In genomic region chr18:29285471-29285870, GRCh38 we compare ENCODE assay signal across 40 cellular contexts.
"Had no signal": no experiment of that assay in that cellular context is flagged by ENCODE, and none has a peak within 500 bp of the region (broad histone marks: within the 10 kb centered on the region; RNA-seq: fewer than 3 reads in every experiment).

No MANE protein-coding gene starts in this region.

- ATAC-seq: activated naive CD8-positive, alpha-beta T cell treated with anti-CD3 and anti-CD28 coated beads, Interleukin-2, amount 50 U/mL, for 24 hours; activated T-cell treated with anti-CD3 and anti-CD28 coated beads, Interleukin-2, amount 50 U/mL, for 4 hours; Right ventricle myocardium inferior; SK-N-SH treated with all-trans-retinoic acid at 6 μM for 48 hours; T-cell; T-helper 17 cell had no signal

- H3K36me3 ChIP-seq: brain microvascular endothelial cell, cardiac muscle cell had no signal

- H3K4me1 Mint-ChIP-seq: activated B cell treated with CpG ODN at 0.5 μM for 24 hours; activated naive CD4-positive, alpha-beta T cell treated with anti-CD3 and anti-CD28 coated beads, Interleukin-2, amount 10 ng/mL, durations not matched to agents 7 days and 5 days; activated naive CD8-positive, alpha-beta T cell treated with anti-CD3 and anti-CD28 coated beads, Interleukin-2, amount 50 U/mL, for 24 hours; central memory CD8-positive, alpha-beta T cell; T-cell; T-helper 17 cell had no signal

- H3K4me3 ChIP-seq: cardiac muscle cell, PC-9 had no signal

- H3K4me3 Mint-ChIP-seq: activated B cell treated with CpG ODN at 0.5 μM for 24 hours; activated CD4-positive, alpha-beta memory T cell treated with anti-CD3 and anti-CD28 coated beads for 36 hours; activated naive CD4-positive, alpha-beta T cell treated with anti-CD3 and anti-CD28 coated beads, Interleukin-2, amount 10 ng/mL, durations not matched to agents 7 days and 5 days; activated naive CD8-positive, alpha-beta T cell; activated naive CD8-positive, alpha-beta T cell treated with anti-CD3 and anti-CD28 coated beads, Interleukin-2, amount 50 U/mL, for 24 hours; activated T-cell treated with anti-CD3 and anti-CD28 coated beads, Interleukin-2, amount 50 U/mL, for 4 hours; activated T-helper 1 cell treated with anti-CD3 and anti-CD28 coated beads, Interleukin-12 subunit alpha, Interleukin-12 subunit beta, Interleukin-2, Interleukin-4 antibody, amounts not matched to agents 30 ng/mL and 10 ng/mL and 1 ng/mL, durations not matched to agents 14 hours and 24 hours and 36 hours; central memory CD8-positive, alpha-beta T cell; T-cell; T-helper 17 cell had no signal

- H3K27me3 ChIP-seq: brain microvascular endothelial cell, cardiac muscle cell had no signal

- H3K27ac Mint-ChIP-seq: activated B cell treated with CpG ODN at 0.5 μM for 24 hours; activated CD4-positive, alpha-beta memory T cell treated with anti-CD3 and anti-CD28 coated beads for 36 hours; activated naive CD4-positive, alpha-beta T cell treated with anti-CD3 and anti-CD28 coated beads, Interleukin-2, amount 10 ng/mL, durations not matched to agents 7 days and 5 days; activated naive CD8-positive, alpha-beta T cell; activated naive CD8-positive, alpha-beta T cell treated with anti-CD3 and anti-CD28 coated beads, Interleukin-2, amount 50 U/mL, for 24 hours; activated T-helper 1 cell treated with anti-CD3 and anti-CD28 coated beads, Interleukin-12 subunit alpha, Interleukin-12 subunit beta, Interleukin-2, Interleukin-4 antibody, amounts not matched to agents 30 ng/mL and 10 ng/mL and 1 ng/mL, durations not matched to agents 14 hours and 24 hours and 36 hours; T-cell; T-helper 17 cell had no signal

- H3K36me3 Mint-ChIP-seq: activated CD4-positive, alpha-beta memory T cell treated with anti-CD3 and anti-CD28 coated beads for 36 hours; activated naive CD4-positive, alpha-beta T cell treated with anti-CD3 and anti-CD28 coated beads, Interleukin-2, amount 10 ng/mL, durations not matched to agents 7 days and 5 days; activated naive CD8-positive, alpha-beta T cell; T-cell had no signal

- H3K27me3 Mint-ChIP-seq: activated B cell treated with CpG ODN at 0.5 μM for 24 hours; activated CD4-positive, alpha-beta memory T cell treated with anti-CD3 and anti-CD28 coated beads for 36 hours; activated naive CD4-positive, alpha-beta T cell treated with anti-CD3 and anti-CD28 coated beads, Interleukin-2, amount 10 ng/mL, durations not matched to agents 7 days and 5 days; activated naive CD8-positive, alpha-beta T cell; activated naive CD8-positive, alpha-beta T cell treated with anti-CD3 and anti-CD28 coated beads, Interleukin-2, amount 50 U/mL, for 24 hours; central memory CD8-positive, alpha-beta T cell; T-cell; T-helper 17 cell had no signal

- H3K4me2 ChIP-seq: PC-9 had no signal

- DNase-seq: activated B cell treated with CpG ODN at 0.5 μM for 24 hours; activated CD4-positive, alpha-beta memory T cell treated with anti-CD3 and anti-CD28 coated beads for 36 hours; activated CD4-positive, alpha-beta T cell treated with anti-CD3 and anti-CD28 coated beads for 4 hours; activated CD4-positive, alpha-beta T cell treated with anti-CD3 and anti-CD28 coated beads, Interleukin-2, amount 50 U/mL, for 1 hour; activated CD4-positive, CD25-positive, alpha-beta regulatory T cell treated with anti-CD3 and anti-CD28 coated beads, Interleukin-2, amount 50 U/mL, for 72 hours; activated CD8-positive, alpha-beta memory T cell treated with anti-CD3 and anti-CD28 coated beads, Interleukin-2, amount 50 U/mL, for 4 hours; activated naive CD4-positive, alpha-beta T cell treated with anti-CD3 and anti-CD28 coated beads, Interleukin-2, amount 10 ng/mL, durations not matched to agents 7 days and 5 days; activated naive CD8-positive, alpha-beta T cell treated with anti-CD3 and anti-CD28 coated beads, Interleukin-2, amount 50 U/mL, for 24 hours; activated T-cell treated with anti-CD3 and anti-CD28 coated beads for 4 hours; activated T-cell treated with anti-CD3 and anti-CD28 coated beads, Interleukin-2, amount 50 U/mL, for 4 hours; anterior cingulate cortex; brain microvascular endothelial cell; Kasumi-1; KG1; MM.1S; MV-4-11; NCI-H1092; NCI-H1436 treated with DMSO at 0.1 percent for 48 hours; NCI-H187; NCI-H2029 treated with DMSO at 0.1 percent for 48 hours; NCI-H2107; NCI-H2171; NCI-H510A; NCI-H526; NCI-H748 treated with DMSO at 0.1 percent for 48 hours; NK-92 treated with Interleukin-12 subunit alpha and Interleukin-12 subunit beta, amount 100 ng/mL, for 24 hours; PC-9; SIG-M5; T-cell; T-helper 17 cell; T-helper 9 cell had no signal

- H2AFZ ChIP-seq: PC-9 had no signal

- FAIRE-seq: RCC 7860 had no signal

- H3K27ac ChIP-seq: brain microvascular endothelial cell, cardiac muscle cell, PC-9, RWPE1, VCaP had no signal
